Comparison of ENCODE assay signal across 7 cellular contexts in genomic region chr1:109959974-109960744, GRCh38. TPM values are rescaled to one million over a fixed set of nuclear protein-coding genes. Genes with fewer than 3 reads are reported as not detected.
DNase-seq lines count a peak whose midpoint lies in the region; ATAC-seq and TF ChIP-seq lines count a peak whose summit lies in the region.

No MANE protein-coding gene starts in this region.

- no peaks in the 10 kb centered on the region for H3K27me3 ChIP-seq in Peyer's patch

- H3K27ac ChIP-seq in Peyer's patch, result peak overlapping the region in 3 of 4 donors; percentile 3 to 38 (median 28)

- H3K4me3 ChIP-seq in Peyer's patch, result no peak overlapping the region

- TF ChIP-seq POLR2A in Peyer's patch (IDR thresholded peaks at IDR 0.05), result no peak

- H3K4me1 ChIP-seq in Peyer's patch, result peaks cover 0 to 24% (median 0%) of the 10 kb centered on the region in 4 donors

- H3K36me3 ChIP-seq in Peyer's patch, result no peaks in the 10 kb centered on the region

- peak in 1 of 6 experiments; percentile 13 for TF ChIP-seq CTCF in Peyer's patch (IDR thresholded peaks at IDR 0.05)

- ATAC-seq in HG03280 (IDR thresholded peaks at IDR 0.05; ENCODE audit: unreplicated experiment) (no peak), GM21576 (IDR thresholded peaks at IDR 0.05; ENCODE audit: unreplicated experiment) (no peak), GM21423 (IDR thresholded peaks at IDR 0.05; ENCODE audit: unreplicated experiment) (no peak)

- no peaks in the 10 kb centered on the region for H3K9me3 ChIP-seq in Peyer's patch

- DNase-seq in HS-5 (ENCODE audit: low read depth), result peak; percentile 84
- DNase-seq in Peyer's patch, result no peak
- DNase-seq in glomerular visceral epithelial cell (ENCODE audit: extremely low spot score), result peak; percentile 65
- DNase-seq in stromal cell of bone marrow (ENCODE audit: low read depth), result peak; percentile 33

RNA-seq across cellular contexts. Expression of gene AHCYL1, which starts 24.4 kb away (rescaled TPM):
- total RNA-seq in Peyer's patch, result 10 to 100 TPM; 51.2 to 96.4 (median 80.9) TPM

RNA-seq across cellular contexts. Expression of gene CSF1, which starts 49.5 kb away (rescaled TPM):
- 10 to 100 TPM in 3 of 4 donors, 1 to 10 TPM in 1; 8.9 to 49.5 (median 26.6) TPM for total RNA-seq in Peyer's patch

Comparison
In these comparisons a context has a peak if more than half of its experiments do, and no peak if none do; other contexts are left out.
1. DNase-seq: peak in HS-5 (single experiment), glomerular visceral epithelial cell (single experiment) and stromal cell of bone marrow (single experiment); none in Peyer's patch (0 of 3).